ENCODE assay signal across 1 cellular context in the genomic region with DNA sequence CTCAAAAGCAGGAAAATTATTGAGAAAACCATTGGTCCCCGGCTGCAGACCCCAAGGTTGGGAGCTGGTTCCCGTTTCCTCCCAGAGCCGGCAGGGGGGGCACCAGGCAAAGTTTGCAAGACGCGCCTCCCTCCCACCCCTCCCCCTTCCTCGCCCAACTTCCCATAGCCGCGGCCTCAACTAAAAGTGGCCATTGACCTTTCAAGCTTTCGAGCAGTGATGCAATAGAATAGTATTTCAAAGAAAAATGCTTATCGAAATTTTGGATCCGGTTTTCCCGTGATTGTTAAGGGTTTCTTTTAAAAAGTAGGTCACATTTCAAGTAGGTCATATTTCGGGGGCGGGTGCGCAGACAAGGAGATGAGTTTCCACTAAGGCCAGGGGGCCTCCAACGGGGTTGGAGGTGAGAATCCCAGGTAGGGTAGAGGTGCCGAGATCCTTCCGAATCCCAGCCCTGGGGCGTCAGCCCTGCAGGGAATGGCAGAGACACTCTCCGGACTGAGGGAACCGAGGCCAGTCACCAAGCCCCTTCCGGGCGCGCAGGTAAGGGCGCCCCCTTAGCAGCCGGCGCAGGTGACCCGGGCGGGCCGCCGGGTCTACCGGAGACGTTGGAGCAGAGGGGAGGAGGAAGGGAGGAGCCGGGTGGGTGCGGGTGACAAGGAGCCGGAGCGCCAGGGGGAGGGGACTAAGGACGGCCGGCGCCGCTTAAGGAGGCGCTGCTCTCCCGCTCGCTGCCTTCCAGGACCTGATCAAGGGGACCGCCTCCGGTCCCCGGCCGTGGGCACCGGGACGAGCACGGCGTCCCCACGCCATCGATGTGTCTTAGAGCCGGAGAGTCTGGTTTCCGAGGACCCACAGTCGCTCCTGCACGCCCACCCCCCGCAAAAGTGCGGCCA.
TF ChIP-seq lines count a peak whose summit lies in the region.

No MANE protein-coding gene starts in this region.

TF ChIP-seq in K562, 482 proteins besides CTCF, POLR2A, EP300 and RAD21 (continued from another document and continues in another):
- no peak; the same call in 1 of the 2 replicates for TF ChIP-seq ZNF407 (IDR thresholded peaks at IDR 0.05; ENCODE audit: low read depth)
- TF ChIP-seq ETV6 (IDR thresholded peaks at IDR 0.05; ENCODE audit: borderline replicate concordance in 1 of 2, low read depth in 2 of 2, low read length in 1 of 2) = no peak
- TF ChIP-seq ETV6 (CRISPR knock-in tag; IDR thresholded peaks at IDR 0.05; ENCODE audit: borderline replicate concordance) = no peak
- no peak for TF ChIP-seq SAFB (IDR thresholded peaks at IDR 0.05; ENCODE audit: borderline replicate concordance, low read depth, low read length)
- no peak for TF ChIP-seq MAFG (tag; conservative IDR thresholded peaks at IDR 0.05)
- TF ChIP-seq JUND (IDR thresholded peaks at IDR 0.05; ENCODE audit: borderline replicate concordance, low read depth, low read length) = peak; percentile 70; the same call in 1 of the 2 replicates
- peak; percentile 44; the same call in 1 of the 3 replicates for TF ChIP-seq JUND (tag; IDR thresholded peaks at IDR 0.05; ENCODE audit: borderline replicate concordance, low read depth, low read length)
- TF ChIP-seq POLR2AphosphoS2 (IDR thresholded peaks at IDR 0.05; ENCODE audit: low read length) = no peak
- no peak; the same call in 1 of the 2 replicates for TF ChIP-seq CHD2 (IDR thresholded peaks at IDR 0.05; ENCODE audit: low read depth, low read length)
- no peak for TF ChIP-seq NFYB (IDR thresholded peaks at IDR 0.05; ENCODE audit: extremely low read depth, insufficient read length)
- peak; percentile 14; the same call in 1 of the 2 replicates for TF ChIP-seq ZNF384 (IDR thresholded peaks at IDR 0.05; ENCODE audit: low read depth, low read length)
- TF ChIP-seq MYBL2 (IDR thresholded peaks at IDR 0.05; ENCODE audit: low read depth) = no peak
- TF ChIP-seq MYBL2 (CRISPR knock-in tag; IDR thresholded peaks at IDR 0.05; ENCODE audit: borderline replicate concordance) = no peak
- TF ChIP-seq CBFA2T3 (IDR thresholded peaks at IDR 0.05) = peak; percentile 41; the same call in 1 of the 2 replicates
- no peak for TF ChIP-seq TCF7 (IDR thresholded peaks at IDR 0.05; ENCODE audit: borderline replicate concordance)
- no peak for TF ChIP-seq TFAP4 (CRISPR knock-in tag; IDR thresholded peaks at IDR 0.05; ENCODE audit: borderline replicate concordance)
- no peak for TF ChIP-seq PCBP1 (IDR thresholded peaks at IDR 0.05; ENCODE audit: low read depth, low read length, poor library complexity, severe bottlenecking)
- TF ChIP-seq, protein P1, sequence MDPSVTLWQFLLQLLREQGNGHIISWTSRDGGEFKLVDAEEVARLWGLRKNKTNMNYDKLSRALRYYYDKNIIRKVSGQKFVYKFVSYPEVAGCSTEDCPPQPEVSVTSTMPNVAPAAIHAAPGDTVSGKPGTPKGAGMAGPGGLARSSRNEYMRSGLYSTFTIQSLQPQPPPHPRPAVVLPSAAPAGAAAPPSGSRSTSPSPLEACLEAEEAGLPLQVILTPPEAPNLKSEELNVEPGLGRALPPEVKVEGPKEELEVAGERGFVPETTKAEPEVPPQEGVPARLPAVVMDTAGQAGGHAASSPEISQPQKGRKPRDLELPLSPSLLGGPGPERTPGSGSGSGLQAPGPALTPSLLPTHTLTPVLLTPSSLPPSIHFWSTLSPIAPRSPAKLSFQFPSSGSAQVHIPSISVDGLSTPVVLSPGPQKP (CRISPR knock-in tag; IDR thresholded peaks at IDR 0.05) = no peak
- no peak for TF ChIP-seq HDGF (IDR thresholded peaks at IDR 0.05)
- TF ChIP-seq CAMTA2 (CRISPR knock-in tag; conservative IDR thresholded peaks at IDR 0.05) = no peak
- peak; percentile 41; the same call in 1 of the 2 replicates for TF ChIP-seq ZNF589 (CRISPR knock-in tag; IDR thresholded peaks at IDR 0.05; ENCODE audit: low read depth)
- TF ChIP-seq, protein P2, sequence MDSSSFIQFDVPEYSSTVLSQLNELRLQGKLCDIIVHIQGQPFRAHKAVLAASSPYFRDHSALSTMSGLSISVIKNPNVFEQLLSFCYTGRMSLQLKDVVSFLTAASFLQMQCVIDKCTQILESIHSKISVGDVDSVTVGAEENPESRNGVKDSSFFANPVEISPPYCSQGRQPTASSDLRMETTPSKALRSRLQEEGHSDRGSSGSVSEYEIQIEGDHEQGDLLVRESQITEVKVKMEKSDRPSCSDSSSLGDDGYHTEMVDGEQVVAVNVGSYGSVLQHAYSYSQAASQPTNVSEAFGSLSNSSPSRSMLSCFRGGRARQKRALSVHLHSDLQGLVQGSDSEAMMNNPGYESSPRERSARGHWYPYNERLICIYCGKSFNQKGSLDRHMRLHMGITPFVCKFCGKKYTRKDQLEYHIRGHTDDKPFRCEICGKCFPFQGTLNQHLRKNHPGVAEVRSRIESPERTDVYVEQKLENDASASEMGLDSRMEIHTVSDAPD (CRISPR knock-in tag; IDR thresholded peaks at IDR 0.05) = no peak
- no peak for TF ChIP-seq SREBF1 (IDR thresholded peaks at IDR 0.05; ENCODE audit: borderline replicate concordance, low read depth, low read length)
- TF ChIP-seq, protein P3, sequence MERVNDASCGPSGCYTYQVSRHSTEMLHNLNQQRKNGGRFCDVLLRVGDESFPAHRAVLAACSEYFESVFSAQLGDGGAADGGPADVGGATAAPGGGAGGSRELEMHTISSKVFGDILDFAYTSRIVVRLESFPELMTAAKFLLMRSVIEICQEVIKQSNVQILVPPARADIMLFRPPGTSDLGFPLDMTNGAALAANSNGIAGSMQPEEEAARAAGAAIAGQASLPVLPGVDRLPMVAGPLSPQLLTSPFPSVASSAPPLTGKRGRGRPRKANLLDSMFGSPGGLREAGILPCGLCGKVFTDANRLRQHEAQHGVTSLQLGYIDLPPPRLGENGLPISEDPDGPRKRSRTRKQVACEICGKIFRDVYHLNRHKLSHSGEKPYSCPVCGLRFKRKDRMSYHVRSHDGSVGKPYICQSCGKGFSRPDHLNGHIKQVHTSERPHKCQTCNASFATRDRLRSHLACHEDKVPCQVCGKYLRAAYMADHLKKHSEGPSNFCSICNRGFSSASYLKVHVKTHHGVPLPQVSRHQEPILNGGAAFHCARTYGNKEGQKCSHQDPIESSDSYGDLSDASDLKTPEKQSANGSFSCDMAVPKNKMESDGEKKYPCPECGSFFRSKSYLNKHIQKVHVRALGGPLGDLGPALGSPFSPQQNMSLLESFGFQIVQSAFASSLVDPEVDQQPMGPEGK (CRISPR knock-in tag; IDR thresholded peaks at IDR 0.05; ENCODE audit: borderline replicate concordance) = no peak
- TF ChIP-seq CTCFL (IDR thresholded peaks at IDR 0.05; ENCODE audit: borderline replicate concordance, insufficient read depth, low read depth, low read length, poor library complexity, severe bottlenecking) = peak; percentile 86
- no peak for TF ChIP-seq DACH1 (IDR thresholded peaks at IDR 0.05; ENCODE audit: partially characterized antibody)
- no peak for TF ChIP-seq ZNF184 (CRISPR knock-in tag; IDR thresholded peaks at IDR 0.05)
- no peak for TF ChIP-seq HOMEZ (CRISPR knock-in tag; IDR thresholded peaks at IDR 0.05)
- no peak for TF ChIP-seq BACH1 (tag; IDR thresholded peaks at IDR 0.05)
- no peak for TF ChIP-seq ZNF830 (CRISPR knock-in tag; IDR thresholded peaks at IDR 0.05)
- no peak for TF ChIP-seq NFE2L1 (tag; IDR thresholded peaks at IDR 0.05; ENCODE audit: borderline replicate concordance, low read depth)
- TF ChIP-seq LARP7 (IDR thresholded peaks at IDR 0.05) = no peak
- no peak for TF ChIP-seq ZNF561 (CRISPR knock-in tag; conservative IDR thresholded peaks at IDR 0.05)
- no peak for TF ChIP-seq CBX2 (IDR thresholded peaks at IDR 0.05; ENCODE audit: insufficient read depth, low read length, poor library complexity, severe bottlenecking)
- TF ChIP-seq NEUROD1 (IDR thresholded peaks at IDR 0.05; ENCODE audit: borderline replicate concordance, low read depth, low read length, partially characterized antibody) = peak; percentile 14
- no peak for TF ChIP-seq ZNF511 (CRISPR knock-in tag; IDR thresholded peaks at IDR 0.05)
- no peak for TF ChIP-seq CHD4 (IDR thresholded peaks at IDR 0.05; ENCODE audit: insufficient read depth, insufficient replicate concordance, low read depth, low read length, poor library complexity, severe bottlenecking)
- no peak for TF ChIP-seq FOXK2 (conservative IDR thresholded peaks at IDR 0.05 in 1 of 2, IDR thresholded peaks at IDR 0.05 in 1 of 2; ENCODE audit: low read depth in 2 of 2)
- peak; percentile 56 for TF ChIP-seq TAF9B (IDR thresholded peaks at IDR 0.05; ENCODE audit: partially characterized antibody)
